ENCODE assay signal across 1 cellular context in the genomic region with DNA sequence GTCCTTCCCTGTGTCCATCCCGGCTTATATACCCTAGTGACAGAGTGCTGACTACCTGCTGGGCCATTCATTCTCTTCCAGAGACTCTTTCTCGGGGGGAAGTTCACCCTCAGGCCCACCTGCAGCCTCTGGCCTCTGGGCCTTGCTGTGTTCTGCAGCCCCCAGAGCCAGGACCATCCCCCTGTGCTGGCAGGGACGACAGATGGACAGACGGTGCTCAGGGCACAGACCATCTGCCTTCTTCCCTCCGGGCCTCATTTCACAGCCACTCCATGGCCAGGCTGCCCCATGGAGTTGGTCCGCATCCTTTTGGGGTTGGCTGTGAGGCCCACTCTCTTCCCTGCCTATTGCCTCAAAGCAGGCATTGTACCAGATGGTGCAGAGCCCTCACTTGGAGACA. TPM values are rescaled to one million over a fixed set of nuclear protein-coding genes. Genes with fewer than 3 reads are reported as not detected.
"Had no signal": no experiment of that assay in that cellular context is flagged by ENCODE, and none has a peak within 500 bp of the region (broad histone marks: within the 10 kb centered on the region; RNA-seq: fewer than 3 reads in every experiment).

No MANE protein-coding gene starts in this region.

RNA-seq across cellular contexts. Expression of gene RNU1-4, which starts 34.0 kb away (rescaled TPM):
- total RNA-seq: fibroblast of villous mesenchyme had no signal

RNA-seq across cellular contexts. Expression of gene RNU1-3, which starts 39.6 kb away (rescaled TPM):
- total RNA-seq: fibroblast of villous mesenchyme had no signal
